1 cellular context compared by ENCODE assay signal in the genomic region with DNA sequence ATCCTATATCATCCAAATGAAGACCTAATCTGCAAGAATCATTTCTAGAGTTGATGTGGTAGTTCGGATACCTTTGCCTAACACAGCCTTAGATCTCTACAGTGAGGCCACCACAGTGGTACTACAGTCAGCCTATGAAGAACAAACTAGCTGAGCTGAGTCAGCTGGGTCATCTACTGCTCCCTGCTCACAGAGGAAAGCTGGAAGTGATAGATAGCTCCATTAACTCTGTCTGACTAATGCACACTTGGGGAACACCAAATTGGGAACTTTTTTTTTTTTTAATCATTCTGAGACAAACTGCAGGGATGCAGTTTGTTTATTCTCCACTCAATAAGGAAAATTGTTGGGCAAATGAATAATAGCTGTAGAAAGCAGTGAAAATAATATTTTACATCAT.
TF ChIP-seq lines count a peak whose summit lies in the region.

No MANE protein-coding gene starts in this region.

TF ChIP-seq in K562, 482 proteins besides CTCF, POLR2A, EP300 and RAD21 (continued from another document):
- TF ChIP-seq, protein P1, sequence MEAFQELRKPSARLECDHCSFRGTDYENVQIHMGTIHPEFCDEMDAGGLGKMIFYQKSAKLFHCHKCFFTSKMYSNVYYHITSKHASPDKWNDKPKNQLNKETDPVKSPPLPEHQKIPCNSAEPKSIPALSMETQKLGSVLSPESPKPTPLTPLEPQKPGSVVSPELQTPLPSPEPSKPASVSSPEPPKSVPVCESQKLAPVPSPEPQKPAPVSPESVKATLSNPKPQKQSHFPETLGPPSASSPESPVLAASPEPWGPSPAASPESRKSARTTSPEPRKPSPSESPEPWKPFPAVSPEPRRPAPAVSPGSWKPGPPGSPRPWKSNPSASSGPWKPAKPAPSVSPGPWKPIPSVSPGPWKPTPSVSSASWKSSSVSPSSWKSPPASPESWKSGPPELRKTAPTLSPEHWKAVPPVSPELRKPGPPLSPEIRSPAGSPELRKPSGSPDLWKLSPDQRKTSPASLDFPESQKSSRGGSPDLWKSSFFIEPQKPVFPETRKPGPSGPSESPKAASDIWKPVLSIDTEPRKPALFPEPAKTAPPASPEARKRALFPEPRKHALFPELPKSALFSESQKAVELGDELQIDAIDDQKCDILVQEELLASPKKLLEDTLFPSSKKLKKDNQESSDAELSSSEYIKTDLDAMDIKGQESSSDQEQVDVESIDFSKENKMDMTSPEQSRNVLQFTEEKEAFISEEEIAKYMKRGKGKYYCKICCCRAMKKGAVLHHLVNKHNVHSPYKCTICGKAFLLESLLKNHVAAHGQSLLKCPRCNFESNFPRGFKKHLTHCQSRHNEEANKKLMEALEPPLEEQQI (IDR thresholded peaks at IDR 0.05), result no peak; the same call in 1 of the 2 replicates
- TF ChIP-seq ZNF316 (IDR thresholded peaks at IDR 0.05), result peak; percentile 29; the same call in 1 of the 2 replicates
- 0 out of 2 replicates have a peak, but pooled peaks have one; percentile 40 for TF ChIP-seq NCOR1 (IDR thresholded peaks at IDR 0.05)
- peak; percentile 74 for TF ChIP-seq CBFA2T3 (IDR thresholded peaks at IDR 0.05)
- TF ChIP-seq MAFG (tag; conservative IDR thresholded peaks at IDR 0.05), result 0 out of 2 replicates have a peak, but pooled peaks have one; percentile 7
- 0 out of 2 replicates have a peak, but pooled peaks have one; percentile 54 for TF ChIP-seq DPF2 (IDR thresholded peaks at IDR 0.05)
- TF ChIP-seq, protein P2, sequence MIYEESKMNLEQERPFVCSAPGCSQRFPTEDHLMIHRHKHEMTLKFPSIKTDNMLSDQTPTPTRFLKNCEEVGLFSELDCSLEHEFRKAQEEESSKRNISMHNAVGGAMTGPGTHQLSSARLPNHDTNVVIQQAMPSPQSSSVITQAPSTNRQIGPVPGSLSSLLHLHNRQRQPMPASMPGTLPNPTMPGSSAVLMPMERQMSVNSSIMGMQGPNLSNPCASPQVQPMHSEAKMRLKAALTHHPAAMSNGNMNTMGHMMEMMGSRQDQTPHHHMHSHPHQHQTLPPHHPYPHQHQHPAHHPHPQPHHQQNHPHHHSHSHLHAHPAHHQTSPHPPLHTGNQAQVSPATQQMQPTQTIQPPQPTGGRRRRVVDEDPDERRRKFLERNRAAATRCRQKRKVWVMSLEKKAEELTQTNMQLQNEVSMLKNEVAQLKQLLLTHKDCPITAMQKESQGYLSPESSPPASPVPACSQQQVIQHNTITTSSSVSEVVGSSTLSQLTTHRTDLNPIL (CRISPR knock-in tag; IDR thresholded peaks at IDR 0.05), result no peak
- TF ChIP-seq, protein P3, sequence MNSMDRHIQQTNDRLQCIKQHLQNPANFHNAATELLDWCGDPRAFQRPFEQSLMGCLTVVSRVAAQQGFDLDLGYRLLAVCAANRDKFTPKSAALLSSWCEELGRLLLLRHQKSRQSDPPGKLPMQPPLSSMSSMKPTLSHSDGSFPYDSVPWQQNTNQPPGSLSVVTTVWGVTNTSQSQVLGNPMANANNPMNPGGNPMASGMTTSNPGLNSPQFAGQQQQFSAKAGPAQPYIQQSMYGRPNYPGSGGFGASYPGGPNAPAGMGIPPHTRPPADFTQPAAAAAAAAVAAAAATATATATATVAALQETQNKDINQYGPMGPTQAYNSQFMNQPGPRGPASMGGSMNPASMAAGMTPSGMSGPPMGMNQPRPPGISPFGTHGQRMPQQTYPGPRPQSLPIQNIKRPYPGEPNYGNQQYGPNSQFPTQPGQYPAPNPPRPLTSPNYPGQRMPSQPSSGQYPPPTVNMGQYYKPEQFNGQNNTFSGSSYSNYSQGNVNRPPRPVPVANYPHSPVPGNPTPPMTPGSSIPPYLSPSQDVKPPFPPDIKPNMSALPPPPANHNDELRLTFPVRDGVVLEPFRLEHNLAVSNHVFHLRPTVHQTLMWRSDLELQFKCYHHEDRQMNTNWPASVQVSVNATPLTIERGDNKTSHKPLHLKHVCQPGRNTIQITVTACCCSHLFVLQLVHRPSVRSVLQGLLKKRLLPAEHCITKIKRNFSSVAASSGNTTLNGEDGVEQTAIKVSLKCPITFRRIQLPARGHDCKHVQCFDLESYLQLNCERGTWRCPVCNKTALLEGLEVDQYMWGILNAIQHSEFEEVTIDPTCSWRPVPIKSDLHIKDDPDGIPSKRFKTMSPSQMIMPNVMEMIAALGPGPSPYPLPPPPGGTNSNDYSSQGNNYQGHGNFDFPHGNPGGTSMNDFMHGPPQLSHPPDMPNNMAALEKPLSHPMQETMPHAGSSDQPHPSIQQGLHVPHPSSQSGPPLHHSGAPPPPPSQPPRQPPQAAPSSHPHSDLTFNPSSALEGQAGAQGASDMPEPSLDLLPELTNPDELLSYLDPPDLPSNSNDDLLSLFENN (IDR thresholded peaks at IDR 0.05; ENCODE audit: low read depth in 2 of 2, low read length in 2 of 2), result peak in 1 of 2 experiments; percentile 56; a peak in 1 of 4 replicates
- TF ChIP-seq POLR2H (tag; IDR thresholded peaks at IDR 0.05; ENCODE audit: low read depth), result no peak
- no peak for TF ChIP-seq ZNF184 (CRISPR knock-in tag; IDR thresholded peaks at IDR 0.05)
- no peak for TF ChIP-seq PHF21A (IDR thresholded peaks at IDR 0.05; ENCODE audit: borderline replicate concordance, low read depth)
- TF ChIP-seq, protein P4, sequence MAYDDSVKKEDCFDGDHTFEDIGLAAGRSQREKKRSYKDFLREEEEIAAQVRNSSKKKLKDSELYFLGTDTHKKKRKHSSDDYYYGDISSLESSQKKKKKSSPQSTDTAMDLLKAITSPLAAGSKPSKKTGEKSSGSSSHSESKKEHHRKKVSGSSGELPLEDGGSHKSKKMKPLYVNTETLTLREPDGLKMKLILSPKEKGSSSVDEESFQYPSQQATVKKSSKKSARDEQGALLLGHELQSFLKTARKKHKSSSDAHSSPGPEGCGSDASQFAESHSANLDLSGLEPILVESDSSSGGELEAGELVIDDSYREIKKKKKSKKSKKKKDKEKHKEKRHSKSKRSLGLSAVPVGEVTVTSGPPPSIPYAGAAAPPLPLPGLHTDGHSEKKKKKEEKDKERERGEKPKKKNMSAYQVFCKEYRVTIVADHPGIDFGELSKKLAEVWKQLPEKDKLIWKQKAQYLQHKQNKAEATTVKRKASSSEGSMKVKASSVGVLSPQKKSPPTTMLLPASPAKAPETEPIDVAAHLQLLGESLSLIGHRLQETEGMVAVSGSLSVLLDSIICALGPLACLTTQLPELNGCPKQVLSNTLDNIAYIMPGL (CRISPR knock-in tag; IDR thresholded peaks at IDR 0.05), result no peak
- TF ChIP-seq TAL1 (IDR thresholded peaks at IDR 0.05), result peak; percentile 55
- peak; percentile 46 for TF ChIP-seq TEAD4 (IDR thresholded peaks at IDR 0.05; ENCODE audit: low read length)
- no peak for TF ChIP-seq TEAD4 (CRISPR knock-in tag; IDR thresholded peaks at IDR 0.05; ENCODE audit: borderline replicate concordance)
- peak; percentile 44 for TF ChIP-seq DACH1 (IDR thresholded peaks at IDR 0.05; ENCODE audit: partially characterized antibody)
- no peak for TF ChIP-seq ZNF551 (CRISPR knock-in tag; IDR thresholded peaks at IDR 0.05)
- TF ChIP-seq SMARCE1 (IDR thresholded peaks at IDR 0.05), result peak; percentile 61; the same call in 1 of the 2 replicates
- TF ChIP-seq MAFF (IDR thresholded peaks at IDR 0.05; ENCODE audit: low read length), result peak; percentile 12; the same call in 1 of the 2 replicates
- peak; percentile 97 for TF ChIP-seq ZBTB17 (CRISPR knock-in tag; IDR thresholded peaks at IDR 0.05)
- TF ChIP-seq ARID1B (IDR thresholded peaks at IDR 0.05), result peak; percentile 75
- TF ChIP-seq MTA2 (IDR thresholded peaks at IDR 0.05; ENCODE audit: low read depth), result 0 out of 2 replicates have a peak, but pooled peaks have one; percentile 22
- TF ChIP-seq FOSL1 (tag; conservative IDR thresholded peaks at IDR 0.05), result peak; percentile 71
- TF ChIP-seq NFRKB (IDR thresholded peaks at IDR 0.05; ENCODE audit: low read depth), result no peak
- TF ChIP-seq WHSC1 (IDR thresholded peaks at IDR 0.05; ENCODE audit: low read length), result no peak
